ENCODE assay signal across 33 cellular contexts in genomic region chr13:79241697-79242096, GRCh38.
"Had no signal": no experiment of that assay in that cellular context is flagged by ENCODE, and none has a peak within 500 bp of the region (broad histone marks: within the 10 kb centered on the region; RNA-seq: fewer than 3 reads in every experiment).

No MANE protein-coding gene starts in this region.

- DNase-seq: activated CD4-positive, alpha-beta T cell treated with anti-CD3 and anti-CD28 coated beads, Interleukin-2, amount 10 ng/mL, durations not matched to agents 24 days and 14 days; activated CD4-positive, alpha-beta T cell treated with anti-CD3 and anti-CD28 coated beads, Interleukin-2, amount 50 U/mL, for 4 hours; activated CD8-positive, alpha-beta T cell treated with anti-CD3 and anti-CD28 coated beads for 36 hours; activated effector memory CD4-positive, alpha-beta T cell treated with anti-CD3 and anti-CD28 coated beads, Interleukin-2, amount 50 U/mL, for 16 hours; activated naive CD4-positive, alpha-beta T cell; activated naive CD4-positive, alpha-beta T cell treated with anti-CD3 and anti-CD28 coated beads, Interleukin-2, amount 50 U/mL, for 16 hours; activated naive CD8-positive, alpha-beta T cell treated with anti-CD3 and anti-CD28 coated beads for 36 hours; activated T-cell treated with anti-CD3 and anti-CD28 coated beads, Interleukin-2, amount 50 U/mL, for 1 hour; activated T-cell treated with anti-CD3 and anti-CD28 coated beads, Interleukin-2, amount 50 U/mL, for 72 hours; amniotic stem cell; aorta; brain microvascular endothelial cell; central memory CD4-positive, alpha-beta T cell; Karpas-422; KBM-7; MM.1S; NCI-H1048; NCI-H1105 treated with DMSO at 0.1 percent for 48 hours; NCI-H1436; NCI-H1694; NCI-H1930; NCI-H2081 treated with DMSO at 0.1 percent for 48 hours; NCI-H345; NCI-H524 treated with DMSO at 0.1 percent for 48 hours; PC-3; SIG-M5; SW 1271 had no signal

- H3K36me3 ChIP-seq: brain microvascular endothelial cell had no signal

- FAIRE-seq: RCC 7860, TTC549 had no signal

- H3K27me3 ChIP-seq: brain microvascular endothelial cell had no signal

- ATAC-seq: activated CD8-positive, alpha-beta T cell treated with anti-CD3 and anti-CD28 coated beads for 36 hours; activated T-cell treated with anti-CD3 and anti-CD28 coated beads, Interleukin-2, amount 50 U/mL, for 72 hours; activated T-helper 17 cell treated with anti-CD3 and anti-CD28 coated beads, Interleukin-2, amount 50 U/mL, for 72 hours; PC-3; Right ventricle myocardium inferior; SK-N-SH treated with all-trans-retinoic acid at 6 μM for 48 hours had no signal

- H3K27ac ChIP-seq: brain microvascular endothelial cell, RWPE1 had no signal
